ENCODE assay signal across 10 cellular contexts in genomic region chr15:58469432-58470353, GRCh38. TPM values are rescaled to one million over a fixed set of nuclear protein-coding genes. Genes with fewer than 3 reads are reported as not detected.
DNase-seq lines count a peak whose midpoint lies in the region; ATAC-seq and TF ChIP-seq lines count a peak whose summit lies in the region.
"Had no signal": no experiment of that assay in that cellular context is flagged by ENCODE, and none has a peak within 500 bp of the region (broad histone marks: within the 10 kb centered on the region; RNA-seq: fewer than 3 reads in every experiment).

No MANE protein-coding gene starts in this region.

- H3K79me1 ChIP-seq in mesendoderm (ENCODE audit: low read length) = no peaks in the 10 kb centered on the region

- H2BK15ac ChIP-seq in mesendoderm (replicated peaks; ENCODE audit: low read depth) = peak overlapping the region; percentile 75

- H3K4me3 ChIP-seq in BLaER1 treated with 17β-estradiol and CSF1 and Interleukin-3, amounts not matched to agents 10 nM and 100 nM = peak overlapping the region in 1 of 10 experiments; percentile 0; a peak in 1 of 20 replicates
- H3K4me3 ChIP-seq in cardiac fibroblast (replicated peaks in 1 of 2; ENCODE audit: low read depth in 2 of 2, low read length in 2 of 2) = no peak overlapping the region
- no peak overlapping the region for H3K4me3 ChIP-seq in mesendoderm (ENCODE audit: low read length)

- H2AK5ac ChIP-seq in mesendoderm (ENCODE audit: low read length) = peak overlapping the region; percentile 75

- H3K27me3 ChIP-seq in BLaER1 treated with 17β-estradiol and CSF1 and Interleukin-3, amounts not matched to agents 10 nM and 100 nM = no peaks in the 10 kb centered on the region
- H3K27me3 ChIP-seq in mesendoderm (ENCODE audit: insufficient read depth, low read length, poor library complexity) = no peaks in the 10 kb centered on the region

- H3K4me2 ChIP-seq in BLaER1 treated with 17β-estradiol and CSF1 and Interleukin-3, amounts not matched to agents 10 nM and 100 nM = peak overlapping the region; percentile 46 to 92 (median 75)
- H3K4me2 ChIP-seq in mesendoderm (ENCODE audit: low read length) = no peak overlapping the region

- peak overlapping the region in 10 of 11 experiments; percentile 24 to 93 (median 72); a peak in 18 of 22 replicates for H3K27ac ChIP-seq in BLaER1 treated with 17β-estradiol and CSF1 and Interleukin-3, amounts not matched to agents 10 nM and 100 nM
- peak overlapping the region; percentile 90 for H3K27ac ChIP-seq in mesendoderm (ENCODE audit: low read depth, low read length)

- peak overlapping the region; percentile 10 for H3K56ac ChIP-seq in mesendoderm (ENCODE audit: low read length)

- peaks cover 0 to 3% (median 0%) of the 10 kb centered on the region in 11 experiments; a peak in 2 of 22 replicates for H3K9me3 ChIP-seq in BLaER1 treated with 17β-estradiol and CSF1 and Interleukin-3, amounts not matched to agents 10 nM and 100 nM (replicated peaks in 1 of 11)

- no peak for TF ChIP-seq CTCF in cardiac fibroblast (IDR thresholded peaks at IDR 0.05; ENCODE audit: low read depth, low read length)

- peak overlapping the region; percentile 71 for H2BK5ac ChIP-seq in mesendoderm (ENCODE audit: low read length)

- peak overlapping the region; percentile 69 for H3K18ac ChIP-seq in mesendoderm (ENCODE audit: low read length)

- H3K4me1 ChIP-seq in BLaER1 treated with 17β-estradiol and CSF1 and Interleukin-3, amounts not matched to agents 10 nM and 100 nM = peaks cover 82 to 100% (median 95%) of the 10 kb centered on the region in 10 experiments
- H3K4me1 ChIP-seq in mesendoderm (ENCODE audit: control insufficient read depth, low read depth, low read length) = peaks cover 15% of the 10 kb centered on the region

- H3K9ac ChIP-seq in BLaER1 treated with 17β-estradiol and CSF1 and Interleukin-3, amounts not matched to agents 10 nM and 100 nM = peak overlapping the region in 7 of 11 experiments; percentile 7 to 42 (median 29); a peak in 6 of 22 replicates
- H3K9ac ChIP-seq in mesendoderm (ENCODE audit: low read length) = no peak overlapping the region

- ATAC-seq in GM21576 (IDR thresholded peaks at IDR 0.05; ENCODE audit: unreplicated experiment) = no peak

- peak overlapping the region; percentile 23 for H4K5ac ChIP-seq in mesendoderm (ENCODE audit: low read length)

- H3K23ac ChIP-seq in mesendoderm (ENCODE audit: low read length) = no peak overlapping the region

- H3K79me2 ChIP-seq in mesendoderm (ENCODE audit: control insufficient read depth, insufficient read depth, low read length) = no peaks in the 10 kb centered on the region

- DNase-seq in LHCN-M2 (ENCODE audit: low read depth) (peak; percentile 99), cardiac fibroblast (ENCODE audit: low read depth in 2 of 2) (peak; percentile 94 to 96), mesendoderm (peak; percentile 95), GM19240 (ENCODE audit: insufficient read length, low spot score) (no peak), GDM1 (lab: John Stamatoyannopoulos, UW) (no peak)
- DNase-seq in activated effector memory CD4-positive, alpha-beta T cell treated with anti-CD3 and anti-CD28 coated beads, Interleukin-2, amount 50 U/mL, for 16 hours = no peak
- DNase-seq: stimulated activated CD4-positive, alpha-beta T cell treated with anti-CD3 and anti-CD28 coated beads, Interleukin-12 subunit alpha, Interleukin-12 subunit beta, amount 100 ng/mL, for 4 hours; T-helper 9 cell had no signal

- H2BK120ac ChIP-seq in mesendoderm (ENCODE audit: low read depth, low read length) = peak overlapping the region; percentile 62

- no peaks in the 10 kb centered on the region for H3K36me3 ChIP-seq in BLaER1 treated with 17β-estradiol and CSF1 and Interleukin-3, amounts not matched to agents 10 nM and 100 nM
- no peaks in the 10 kb centered on the region for H3K36me3 ChIP-seq in mesendoderm (ENCODE audit: control insufficient read depth, insufficient read depth, low read length)

- H4K8ac ChIP-seq in mesendoderm (ENCODE audit: low read depth, low read length) = no peak overlapping the region

- H3K4ac ChIP-seq in mesendoderm (ENCODE audit: low read depth, low read length) = no peak overlapping the region

- no CpG with 5 or more reads among the region's 11 CpGs for WGBS in mesendoderm (ENCODE audit: extremely low coverage, insufficient coverage, low lambda C conversion rate)

- H4K20me1 ChIP-seq in BLaER1 treated with 17β-estradiol and CSF1 and Interleukin-3, amounts not matched to agents 10 nM and 100 nM = no peaks in the 10 kb centered on the region

RNA-seq across cellular contexts. Expression of gene LIPC, which starts 37.9 kb away (rescaled TPM):
- 0.40 and 1.3 TPM in 2 replicates for total RNA-seq in LHCN-M2 (2014; rRNA removed)
- polyA plus RNA-seq in LHCN-M2 (2012) = 1.00 TPM
- polyA plus RNA-seq in mesendoderm (2013, experiment 1 of 2) = not detected
- polyA plus RNA-seq in mesendoderm (2013, experiment 2 of 2) = not detected

Comparison
In these comparisons a context has a peak if more than half of its experiments do, and no peak if none do; other contexts are left out.
1. DNase-seq: peak in LHCN-M2 (single experiment), cardiac fibroblast (2 of 2) and mesendoderm (single experiment); none in GM19240 (single experiment), GDM1 (single experiment) and activated effector memory CD4-positive, alpha-beta T cell treated with anti-CD3 and anti-CD28 coated beads, Interleukin-2, amount 50 U/mL, for 16 hours (single experiment).